In genomic region chr11:78417888-78418583, GRCh38 we compare ENCODE assay signal across 1 cellular context.
TF ChIP-seq lines count a peak whose summit lies in the region.

No MANE protein-coding gene starts in this region.

TF ChIP-seq in HepG2, 621 proteins besides CTCF, POLR2A, EP300 and RAD21 (continued from another document and continues in another):
- TF ChIP-seq ZFP36L2 (CRISPR knock-in tag; IDR thresholded peaks at IDR 0.05) = no peak
- TF ChIP-seq ZFP62 (CRISPR knock-in tag; IDR thresholded peaks at IDR 0.05) = no peak
- TF ChIP-seq ZNF749 (CRISPR knock-in tag; IDR thresholded peaks at IDR 0.05; ENCODE audit: borderline replicate concordance) = no peak
- TF ChIP-seq KLF11 (CRISPR knock-in tag; IDR thresholded peaks at IDR 0.05) = no peak
- peak; percentile 19; the same call in 1 of the 2 replicates for TF ChIP-seq RARA (CRISPR knock-in tag; IDR thresholded peaks at IDR 0.05)
- no peak for TF ChIP-seq HOXA7 (CRISPR knock-in tag; IDR thresholded peaks at IDR 0.05)
- TF ChIP-seq NRL (CRISPR knock-in tag; IDR thresholded peaks at IDR 0.05; ENCODE audit: borderline replicate concordance) = peak; percentile 26; the same call in 1 of the 2 replicates
- no peak for TF ChIP-seq NPAS2 (CRISPR knock-in tag; IDR thresholded peaks at IDR 0.05; ENCODE audit: borderline replicate concordance)
- TF ChIP-seq ATF7-NPFF (CRISPR knock-in tag; IDR thresholded peaks at IDR 0.05; ENCODE audit: low read depth) = peak; percentile 80
- no peak for TF ChIP-seq ZNF766 (CRISPR knock-in tag; IDR thresholded peaks at IDR 0.05; ENCODE audit: borderline replicate concordance)
- TF ChIP-seq ZNF34 (CRISPR knock-in tag; IDR thresholded peaks at IDR 0.05; ENCODE audit: borderline replicate concordance) = 0 out of 2 replicates have a peak, but pooled peaks have one; percentile 51
- no peak for TF ChIP-seq THAP9 (CRISPR knock-in tag; IDR thresholded peaks at IDR 0.05; ENCODE audit: borderline replicate concordance)
- no peak for TF ChIP-seq TRAFD1 (CRISPR knock-in tag; IDR thresholded peaks at IDR 0.05; ENCODE audit: borderline replicate concordance)
- TF ChIP-seq CREB3 (CRISPR knock-in tag; IDR thresholded peaks at IDR 0.05) = no peak
- TF ChIP-seq AHDC1 (CRISPR knock-in tag; IDR thresholded peaks at IDR 0.05; ENCODE audit: borderline replicate concordance) = no peak
- no peak for TF ChIP-seq JUNB (CRISPR knock-in tag; IDR thresholded peaks at IDR 0.05; ENCODE audit: borderline replicate concordance)
- no peak for TF ChIP-seq ZFP1 (CRISPR knock-in tag; IDR thresholded peaks at IDR 0.05)
- TF ChIP-seq NFIC (IDR thresholded peaks at IDR 0.05; ENCODE audit: low read length) = no peak
- TF ChIP-seq ZNF619 (CRISPR knock-in tag; IDR thresholded peaks at IDR 0.05) = no peak
- TF ChIP-seq ZNF276 (CRISPR knock-in tag; IDR thresholded peaks at IDR 0.05; ENCODE audit: low read depth) = no peak
- TF ChIP-seq CCDC6 (CRISPR knock-in tag; IDR thresholded peaks at IDR 0.05) = peak; percentile 78
- TF ChIP-seq KMT2B (CRISPR knock-in tag; IDR thresholded peaks at IDR 0.05) = peak; percentile 75
- TF ChIP-seq RFX3 (CRISPR knock-in tag; IDR thresholded peaks at IDR 0.05) = no peak
- TF ChIP-seq ZNF747 (CRISPR knock-in tag; IDR thresholded peaks at IDR 0.05; ENCODE audit: borderline replicate concordance) = no peak
- no peak for TF ChIP-seq SCMH1 (CRISPR knock-in tag; IDR thresholded peaks at IDR 0.05; ENCODE audit: borderline replicate concordance)
- 0 out of 2 replicates have a peak, but pooled peaks have one; percentile 59 for TF ChIP-seq SSRP1 (CRISPR knock-in tag; IDR thresholded peaks at IDR 0.05)
- TF ChIP-seq CEBPB (IDR thresholded peaks at IDR 0.05; ENCODE audit: borderline replicate concordance, low read depth, low read length) = no peak
- TF ChIP-seq ZNF746 (CRISPR knock-in tag; IDR thresholded peaks at IDR 0.05) = no peak
- no peak for TF ChIP-seq ZNF737 (CRISPR knock-in tag; IDR thresholded peaks at IDR 0.05; ENCODE audit: borderline replicate concordance)
- no peak for TF ChIP-seq GFI1 (CRISPR knock-in tag; IDR thresholded peaks at IDR 0.05; ENCODE audit: borderline replicate concordance)
- no peak for TF ChIP-seq MLX (CRISPR knock-in tag; IDR thresholded peaks at IDR 0.05)
- TF ChIP-seq ZNF230 (CRISPR knock-in tag; IDR thresholded peaks at IDR 0.05) = no peak
- no peak for TF ChIP-seq PTBP1 (IDR thresholded peaks at IDR 0.05; ENCODE audit: low read depth, low read length, poor library complexity, severe bottlenecking)
- TF ChIP-seq PCBP2 (optimal IDR thresholded peaks at IDR 0.05; ENCODE audit: low read depth, low read length, poor library complexity, severe bottlenecking) = no peak
- TF ChIP-seq SP1 (IDR thresholded peaks at IDR 0.05) = no peak
- TF ChIP-seq SP1 (CRISPR knock-in tag; IDR thresholded peaks at IDR 0.05) = no peak
- TF ChIP-seq SMAD1 (CRISPR knock-in tag; IDR thresholded peaks at IDR 0.05; ENCODE audit: borderline replicate concordance, low read depth) = no peak
- no peak; the same call in 1 of the 2 replicates for TF ChIP-seq PHF21A (CRISPR knock-in tag; IDR thresholded peaks at IDR 0.05)
- no peak for TF ChIP-seq MEIS1 (CRISPR knock-in tag; IDR thresholded peaks at IDR 0.05; ENCODE audit: borderline replicate concordance)
- TF ChIP-seq ZNF569 (CRISPR knock-in tag; IDR thresholded peaks at IDR 0.05; ENCODE audit: borderline replicate concordance) = no peak
- peak; percentile 84 for TF ChIP-seq ZNF563 (CRISPR knock-in tag; IDR thresholded peaks at IDR 0.05)
- TF ChIP-seq SETDB1 (CRISPR knock-in tag; IDR thresholded peaks at IDR 0.05; ENCODE audit: borderline replicate concordance) = no peak
- TF ChIP-seq PPARG (CRISPR knock-in tag; conservative IDR thresholded peaks at IDR 0.05) = no peak
- TF ChIP-seq MXI1 (IDR thresholded peaks at IDR 0.05; ENCODE audit: borderline replicate concordance, low read depth, low read length) = peak; percentile 52; the same call in 1 of the 3 replicates
- TF ChIP-seq FOXK1 (CRISPR knock-in tag; IDR thresholded peaks at IDR 0.05; ENCODE audit: borderline replicate concordance, low read depth) = no peak
- TF ChIP-seq ZNF224 (CRISPR knock-in tag; IDR thresholded peaks at IDR 0.05) = no peak
- peak; percentile 88 for TF ChIP-seq ZNF687 (CRISPR knock-in tag; IDR thresholded peaks at IDR 0.05)
- no peak for TF ChIP-seq ZSCAN9 (CRISPR knock-in tag; IDR thresholded peaks at IDR 0.05; ENCODE audit: borderline replicate concordance)
